ENCODE assay signal across 20 cellular contexts in the genomic region with DNA sequence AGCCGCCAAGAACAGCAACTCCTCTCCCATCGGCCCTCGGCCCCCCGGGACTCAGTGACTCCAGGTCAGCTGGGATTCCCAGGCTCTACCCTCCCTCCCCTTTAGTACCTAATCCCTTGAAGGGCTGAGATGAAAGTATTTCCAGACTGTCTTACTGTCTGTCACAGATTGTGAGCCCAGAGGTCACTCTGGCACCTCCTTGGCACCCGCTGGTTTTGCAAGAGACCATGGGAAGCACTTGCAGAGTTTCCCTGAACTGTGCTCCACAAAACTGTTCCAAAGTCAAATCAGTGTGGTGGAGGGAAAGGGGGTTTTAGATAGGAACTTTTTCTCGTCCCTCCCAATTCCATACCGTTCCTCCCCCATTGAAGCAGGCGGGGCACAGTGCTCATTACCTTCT.
DNase-seq lines count a peak whose midpoint lies in the region; ATAC-seq, FAIRE-seq and TF ChIP-seq lines count a peak whose summit lies in the region.
"Had no signal": no experiment of that assay in that cellular context is flagged by ENCODE, and none has a peak within 500 bp of the region (broad histone marks: within the 10 kb centered on the region; RNA-seq: fewer than 3 reads in every experiment).

No MANE protein-coding gene starts in this region.

- TF ChIP-seq CTCF in H1 (IDR thresholded peaks at IDR 0.05; ENCODE audit: control extremely low read depth in 1 of 3, insufficient read depth in 1 of 3, low read depth in 1 of 3, low read length in 3 of 3) (no peak), uterus (IDR thresholded peaks at IDR 0.05) (no peak)

- H3K4me2 ChIP-seq in H1 (ENCODE audit: insufficient read depth in 1 of 2, low read depth in 2 of 2, low read length in 2 of 2) (peak overlapping the region; percentile 54 to 84), mesenchymal stem cell (ENCODE audit: low read length, poor library complexity, severe bottlenecking) (no peak overlapping the region)

- H4K8ac ChIP-seq in H1 (ENCODE audit: extremely low read depth, insufficient read depth, low read length): no peak overlapping the region
- peak overlapping the region; percentile 56 for H4K8ac ChIP-seq in mesenchymal stem cell (ENCODE audit: low read length)

- H3K23me2 ChIP-seq in H1 (ENCODE audit: low read depth, low read length): peaks cover 3% of the 10 kb centered on the region; the same call in 1 of the 2 replicates

- H4K91ac ChIP-seq in H1 (replicated peaks; ENCODE audit: insufficient read length, low read length) (peak overlapping the region; percentile 45), mesenchymal stem cell (ENCODE audit: low read length) (no peak overlapping the region)

- no peak for TF ChIP-seq RAD21 in H1 (IDR thresholded peaks at IDR 0.05 in 1 of 2, conservative IDR thresholded peaks at IDR 0.05 in 1 of 2; ENCODE audit: low read depth in 2 of 2, low read length in 2 of 2)

- H3K56ac ChIP-seq in H1 (replicated peaks; ENCODE audit: insufficient read length, low read depth, low read length): no peak overlapping the region

- no peaks in the 10 kb centered on the region for H3K9me3 ChIP-seq in H1 (ENCODE audit: insufficient read depth in 2 of 2, low read depth in 1 of 2, low read length in 1 of 2)
- no peaks in the 10 kb centered on the region for H3K9me3 ChIP-seq in mesenchymal stem cell (ENCODE audit: control insufficient read depth, low read length)
- no peaks in the 10 kb centered on the region for H3K9me3 ChIP-seq in uterus
- H3K9me3 ChIP-seq: heart right ventricle, pancreas, upper lobe of right lung had no signal

- H3K79me2 ChIP-seq in H1 (ENCODE audit: control insufficient read depth in 1 of 2, insufficient read depth in 2 of 2, low read length in 2 of 2): no peaks in the 10 kb centered on the region

- 48% methylated on average over 8 of the region's 8 CpGs; no CpG with 5 or more reads in 1 of the 2 experiments for WGBS in H1 (ENCODE audit: extremely low coverage in 1 of 2, insufficient coverage in 1 of 2, insufficient read length in 1 of 2, insufficient replicate concordance in 2 of 2, low coverage in 1 of 2, low lambda C conversion rate in 2 of 2, missing lambda C conversion rate in 1 of 2), 2 experiments
- WGBS in mesenchymal stem cell: 25% methylated on average over 7 of the region's 8 CpGs

- H3K23ac ChIP-seq in H1 (ENCODE audit: insufficient read length) (no peak overlapping the region), mesenchymal stem cell (ENCODE audit: low read length in 2 of 2) (no peak overlapping the region)

- H2AK5ac ChIP-seq in H1 (ENCODE audit: low read depth, low read length) (no peak overlapping the region), mesenchymal stem cell (ENCODE audit: low read length, severe bottlenecking) (no peak overlapping the region)

- DNase-seq in left ventricle myocardium superior: peak; percentile 40
- no peak for DNase-seq in cardiac septum (ENCODE audit: low spot score)
- no peak for DNase-seq in H1 (ENCODE audit: low read depth in 1 of 2, low spot score in 2 of 2)
- peak; percentile 33 for DNase-seq in mesenchymal stem cell
- no peak for DNase-seq in uterus
- no peak for DNase-seq in RCC 7860 (ENCODE audit: low spot score)
- no peak for DNase-seq in NAMALWA (ENCODE audit: low spot score)
- no peak for DNase-seq in kidney glomerular epithelial cell (lab: John Stamatoyannopoulos, UW)
- DNase-seq: activated CD4-positive, alpha-beta T cell treated with anti-CD3 and anti-CD28 coated beads for 1 hour; activated gamma-delta T cell; CD4-positive, CD25-positive, alpha-beta regulatory T cell; DND-41; Karpas-422; NCI-H1417 treated with DMSO at 0.1 percent for 48 hours; pancreas; upper lobe of right lung had no signal

- H3K4me3 ChIP-seq in H1 (ENCODE audit: extremely low read depth in 1 of 4, insufficient read depth in 2 of 4, low read depth in 3 of 4, low read length in 4 of 4): peak overlapping the region in 3 of 4 experiments; percentile 4 to 46 (median 14); a peak in 5 of 8 replicates
- H3K4me3 ChIP-seq in mesenchymal stem cell (ENCODE audit: insufficient read depth in 1 of 2, low read depth in 1 of 2, low read length in 2 of 2): peak overlapping the region in 1 of 2 experiments; percentile 61
- H3K4me3 ChIP-seq in uterus: no peak overlapping the region
- H3K4me3 ChIP-seq: coronary artery, pancreas, upper lobe of right lung had no signal

- no peak overlapping the region; a peak in 3 of 7 replicates for H3K9ac ChIP-seq in H1 (replicated peaks in 1 of 4; ENCODE audit: extremely low read depth in 1 of 4, low read depth in 3 of 4, low read length in 3 of 4)
- peak overlapping the region; percentile 61 for H3K9ac ChIP-seq in mesenchymal stem cell (ENCODE audit: low read length)

- intact Hi-C loops in left ventricle myocardium superior (cut with micrococcal nuclease) (no loop called here), cardiac septum (cut with DNase I) (no loop called here), uterus (cut with DNase I; ENCODE audit: low total_unique reads) (no loop called here)

- 0 out of 2 replicates have a peak overlapping the region, but pooled peaks have one; percentile 89 for H2BK15ac ChIP-seq in H1 (ENCODE audit: low read length)
- peak overlapping the region; percentile 87 for H2BK15ac ChIP-seq in mesenchymal stem cell (ENCODE audit: low read depth, poor library complexity, severe bottlenecking)

- H3K27ac ChIP-seq in H1 (ENCODE audit: low read depth, low read length) (no peak overlapping the region), mesenchymal stem cell (ENCODE audit: low read length, poor library complexity, severe bottlenecking) (no peak overlapping the region), uterus (peak overlapping the region; percentile 24 to 46)
- H3K27ac ChIP-seq: HL-60, pancreas, upper lobe of right lung had no signal

- ATAC-seq in left ventricle myocardium superior: peak; percentile 18
- ATAC-seq: stimulated activated effector memory CD8-positive, alpha-beta T cell treated with anti-CD3 and anti-CD28 coated beads, Interleukin-12 subunit alpha, Interleukin-12 subunit beta, amount 100 ng/mL, for 72 hours; upper lobe of right lung had no signal

- no peaks in the 10 kb centered on the region for H4K20me1 ChIP-seq in H1 (replicated peaks in 1 of 2; ENCODE audit: control insufficient read depth in 1 of 2, insufficient read depth in 2 of 2, low read length in 2 of 2)

- FAIRE-seq in H1 (lab: Jason Lieb, UNC) (no peak), RCC 7860 (lab: Jason Lieb, UNC) (no peak)
- FAIRE-seq: pancreas had no signal

- H3K27me3 ChIP-seq in H1 (replicated peaks in 1 of 4; ENCODE audit: control insufficient read depth in 3 of 4, extremely low read depth in 1 of 4, insufficient read depth in 3 of 4, low read length in 3 of 4) (no peaks in the 10 kb centered on the region), mesenchymal stem cell (ENCODE audit: control insufficient read depth in 1 of 2, insufficient read depth in 1 of 2, low read length in 2 of 2) (no peaks in the 10 kb centered on the region), uterus (no peaks in the 10 kb centered on the region)
- H3K27me3 ChIP-seq: heart right ventricle, pancreas, upper lobe of right lung had no signal

- TF ChIP-seq EP300 in H1 (IDR thresholded peaks at IDR 0.05; ENCODE audit: borderline replicate concordance in 1 of 2, low read depth in 2 of 2, low read length in 2 of 2): no peak

- H3K36me3 ChIP-seq in H1 (ENCODE audit: control insufficient read depth in 2 of 4, insufficient read depth in 4 of 4, low read length in 3 of 4): no peaks in the 10 kb centered on the region
- H3K36me3 ChIP-seq in mesenchymal stem cell (ENCODE audit: control insufficient read depth in 1 of 2, insufficient read depth in 2 of 2, low read depth in 1 of 2, low read length in 2 of 2): no peaks in the 10 kb centered on the region
- H3K36me3 ChIP-seq in uterus: no peaks in the 10 kb centered on the region
- H3K36me3 ChIP-seq: heart right ventricle, pancreas, upper lobe of right lung had no signal

- H3K4ac ChIP-seq in H1 (replicated peaks; ENCODE audit: insufficient read length, low read depth, low read length) (no peak overlapping the region), mesenchymal stem cell (ENCODE audit: low read depth in 1 of 2, low read length in 2 of 2) (peak overlapping the region in 1 of 2 experiments; percentile 42)

- H2BK5ac ChIP-seq in H1 (ENCODE audit: low read depth, low read length) (peak overlapping the region; percentile 45; the same call in 1 of the 2 replicates), mesenchymal stem cell (ENCODE audit: low read depth, low read length, poor library complexity, severe bottlenecking) (no peak overlapping the region)

- H2BK120ac ChIP-seq in H1 (replicated peaks; ENCODE audit: low read depth, low read length) (no peak overlapping the region), mesenchymal stem cell (ENCODE audit: low read depth, low read length) (peak overlapping the region; percentile 37)

- POLR2A ChIA-PET in H1 (lab: Charles Lee; ENCODE audit: partially characterized antibody): interaction anchor here (1.1 to 1.7 kb wide), 4 partner anchors 9 to 38 kb away, joined by 3 to 4 read pairs (median 4); no protein-coding TSS in a partner anchor

- H2BK12ac ChIP-seq in H1 (ENCODE audit: low read depth, low read length) (peak overlapping the region; percentile 11), mesenchymal stem cell (ENCODE audit: low read length in 2 of 2) (peak overlapping the region; percentile 2 to 65)

- H3K79me1 ChIP-seq in H1 (ENCODE audit: low read depth, low read length) (no peaks in the 10 kb centered on the region), mesenchymal stem cell (replicated peaks; ENCODE audit: low read length, poor library complexity, severe bottlenecking) (peaks cover 2% of the 10 kb centered on the region)

- H3K18ac ChIP-seq in H1 (ENCODE audit: extremely low read depth, low read length): peak overlapping the region; percentile 49
- H3K18ac ChIP-seq in mesenchymal stem cell (ENCODE audit: low read depth in 1 of 2, low read length in 2 of 2): peak overlapping the region; percentile 12 to 86

- H3K14ac ChIP-seq in H1 (ENCODE audit: insufficient read length) (no peak overlapping the region), mesenchymal stem cell (ENCODE audit: low read length in 2 of 2) (no peak overlapping the region)

- TF ChIP-seq POLR2A in H1 (IDR thresholded peaks at IDR 0.05; ENCODE audit: control extremely low read depth in 1 of 2, low read depth in 2 of 2, low read length in 2 of 2): no peak
- no peak for TF ChIP-seq POLR2A in uterus (IDR thresholded peaks at IDR 0.05)

- H2BK20ac ChIP-seq in H1 (ENCODE audit: low read length): peak overlapping the region; percentile 8; the same call in 1 of the 2 replicates

- CTCF ChIA-PET in H1 (lab: Charles Lee; ENCODE audit: partially characterized antibody): interaction anchor here (1.1 to 1.3 kb wide), 2 partner anchors 169 to 288 kb away, joined by 3 to 5 read pairs; no protein-coding TSS in a partner anchor

- H3K4me1 ChIP-seq in H1 (replicated peaks in 1 of 4; ENCODE audit: control insufficient read depth in 3 of 4, insufficient read depth in 4 of 4, low read length in 3 of 4): peaks cover 4 to 18% (median 14%) of the 10 kb centered on the region in 4 experiments
- H3K4me1 ChIP-seq in mesenchymal stem cell (ENCODE audit: control insufficient read depth, insufficient read depth, low read depth, low read length): peaks cover 21% of the 10 kb centered on the region
- H3K4me1 ChIP-seq in uterus: no peaks in the 10 kb centered on the region
- H3K4me1 ChIP-seq: pancreas had no signal

- H4K5ac ChIP-seq in H1 (ENCODE audit: insufficient read length, low read depth, low read length): no peak overlapping the region

- H2AFZ ChIP-seq in H1 (ENCODE audit: low read length) (peak overlapping the region; percentile 97), mesenchymal stem cell (ENCODE audit: low read depth, low read length) (peak overlapping the region; percentile 7)

Comparison
In these comparisons a context has a peak if more than half of its experiments do, and no peak if none do; other contexts are left out.
1. DNase-seq: peak in left ventricle myocardium superior (single experiment) and mesenchymal stem cell (single experiment); none in cardiac septum (single experiment), H1 (0 of 2), uterus (0 of 2), RCC 7860 (single experiment), NAMALWA (single experiment) and kidney glomerular epithelial cell (single experiment).
2. H3K27ac ChIP-seq: peak in uterus (2 of 2); none in H1 (single experiment) and mesenchymal stem cell (single experiment).
3. H3K4me3 ChIP-seq: peak in H1 (3 of 4); none in uterus (0 of 2).